ENCODE assay signal across 24 cellular contexts in genomic region chr1:93007941-93008577, GRCh38. TPM values are rescaled to one million over a fixed set of nuclear protein-coding genes. Genes with fewer than 3 reads are reported as not detected.
DNase-seq lines count a peak whose midpoint lies in the region; ATAC-seq, FAIRE-seq and TF ChIP-seq lines count a peak whose summit lies in the region.
"Had no signal": no experiment of that assay in that cellular context is flagged by ENCODE, and none has a peak within 500 bp of the region (broad histone marks: within the 10 kb centered on the region; RNA-seq: fewer than 3 reads in every experiment).

No MANE protein-coding gene starts in this region.

- H3K9ac ChIP-seq in KMS-11 (no peak overlapping the region), K562 (ENCODE audit: insufficient read depth in 1 of 2, low read depth in 2 of 2, low read length in 2 of 2) (peak overlapping the region in 1 of 2 experiments; percentile 2; a peak in 1 of 4 replicates)

- H3K4me1 ChIP-seq in KMS-11 (ENCODE audit: low read depth, poor library complexity, severe bottlenecking), result peaks cover 60% of the 10 kb centered on the region
- no peaks in the 10 kb centered on the region for H3K4me1 ChIP-seq in K562 (replicated peaks in 1 of 2; ENCODE audit: control insufficient read depth in 2 of 2, insufficient read depth in 2 of 2, low read length in 2 of 2)
- H3K4me1 ChIP-seq: body of pancreas, colonic mucosa, left ventricle myocardium inferior, pancreas, right lobe of liver, upper lobe of left lung had no signal

- no peak for TF ChIP-seq CTCF in KMS-11 (conservative IDR thresholded peaks at IDR 0.05; ENCODE audit: low read depth, low read length)
- no peak for TF ChIP-seq CTCF in K562 (IDR thresholded peaks at IDR 0.05 in 2 of 3, conservative IDR thresholded peaks at IDR 0.05 in 1 of 3; ENCODE audit: insufficient read depth in 2 of 3, low read depth in 1 of 3, low read length in 3 of 3)

- DNase-seq in AG20443 (ENCODE audit: low spot score) (peak; percentile 18), K562 (ENCODE audit: extremely low read depth in 1 of 4, low spot score in 3 of 4) (no peak), iris pigment epithelial cell (ENCODE audit: low read depth) (peak; percentile 79)
- no peak for DNase-seq in activated naive CD4-positive, alpha-beta T cell treated with Interleukin-2 at 50 U/mL for 16 hours
- no peak for DNase-seq in activated CD8-positive, alpha-beta memory T cell treated with anti-CD3 and anti-CD28 coated beads for 24 hours
- DNase-seq: activated CD4-positive, alpha-beta T cell treated with anti-CD3 and anti-CD28 coated beads for 48 hours; body of pancreas; C1 segment of cervical spinal cord; colonic mucosa; heart right ventricle; left ventricle myocardium inferior; midbrain; NCI-H187 treated with DMSO at 0.1 percent for 48 hours; pancreas; right lobe of liver; SHP77 treated with DMSO at 0.1 percent for 48 hours; SW 1271; upper lobe of left lung had no signal

- no peak for TF ChIP-seq RAD21 in K562 (CRISPR knock-in tag; conservative IDR thresholded peaks at IDR 0.05 in 1 of 2, IDR thresholded peaks at IDR 0.05 in 1 of 2)

- no peaks in the 10 kb centered on the region; the same call in 1 of the 2 replicates for H3K9me3 ChIP-seq in K562 (replicated peaks; ENCODE audit: control insufficient read depth, insufficient read depth, low read depth, low read length)
- H3K9me3 ChIP-seq: body of pancreas, colonic mucosa, heart right ventricle, left ventricle myocardium inferior, pancreas, right lobe of liver, upper lobe of left lung had no signal

- no peak for TF ChIP-seq EP300 in K562 (IDR thresholded peaks at IDR 0.05; ENCODE audit: low read length)

- no peaks in the 10 kb centered on the region for H3K27me3 ChIP-seq in KMS-11 (ENCODE audit: insufficient read depth, low read depth)
- H3K27me3 ChIP-seq in K562 (ENCODE audit: control insufficient read depth in 2 of 2, insufficient read depth in 2 of 2, low read length in 2 of 2), result no peaks in the 10 kb centered on the region
- H3K27me3 ChIP-seq: body of pancreas, colonic mucosa, pancreas, right lobe of liver, upper lobe of left lung had no signal

- in situ Hi-C loops in K562 (cut with MboI), result no loop called here

- H3K4me2 ChIP-seq in KMS-11 (no peak overlapping the region), K562 (ENCODE audit: insufficient read depth, low read length) (no peak overlapping the region)

- H4K20me1 ChIP-seq in KMS-11 (ENCODE audit: insufficient read depth) (no peaks in the 10 kb centered on the region), K562 (replicated peaks; ENCODE audit: control insufficient read depth, insufficient read depth, low read length) (no peaks in the 10 kb centered on the region)

- POLR2A ChIA-PET in K562 (lab: Yijun Ruan, JAX), result no interaction called here

- 8% methylated on average over 6 of the region's 6 CpGs for WGBS in K562 (ENCODE audit: insufficient coverage, low coverage, missing lambda C conversion rate)

- CTCF ChIA-PET in K562 (lab: Yijun Ruan, JAX; ENCODE audit: low intra/inter-chr PET ratio), result no interaction called here

- H3K9me1 ChIP-seq in K562 (ENCODE audit: control insufficient read depth, insufficient read depth, low read length), result no peaks in the 10 kb centered on the region

- H3K4me3 ChIP-seq in KMS-11 (IDR thresholded peaks at IDR 0.05; ENCODE audit: insufficient read depth, low read depth, low read length) (no peak overlapping the region), K562 (no peak overlapping the region)
- H3K4me3 ChIP-seq: body of pancreas, colonic mucosa, heart right ventricle, left ventricle myocardium inferior, pancreas, right lobe of liver, upper lobe of left lung had no signal

- FAIRE-seq in K562 (lab: Jason Lieb, UNC), result peak; percentile 51
- FAIRE-seq: D721Med, GM18507, pancreas had no signal

- H2AFZ ChIP-seq in KMS-11 (ENCODE audit: low read depth) (0 out of 2 replicates have a peak overlapping the region, but pooled peaks have one; percentile 14), K562 (ENCODE audit: low read depth, low read length) (peak overlapping the region; percentile 3; the same call in 1 of the 2 replicates)

- no peak overlapping the region for H3K27ac ChIP-seq in KMS-11
- H3K27ac ChIP-seq in K562 (ENCODE audit: extremely low read depth, low read depth, low read length), result no peak overlapping the region
- H3K27ac ChIP-seq: body of pancreas, colonic mucosa, heart right ventricle, left ventricle myocardium inferior, pancreas, right lobe of liver, upper lobe of left lung had no signal

- ATAC-seq in K562 (no peak; the same call in 2 of the 3 replicates), GM21526 (IDR thresholded peaks at IDR 0.05; ENCODE audit: low FRiP score, unreplicated experiment) (no peak)
- ATAC-seq in activated CD4-positive, CD25-positive, alpha-beta regulatory T cell treated with anti-CD3 and anti-CD28 coated beads, Interleukin-2, amount 50 U/mL, for 24 hours, result no peak
- ATAC-seq: body of pancreas; heart right ventricle; natural killer cell treated with Interleukin-12 subunit alpha and Interleukin-12 subunit beta and Interleukin-15 and Interleukin-18, amount 100 ng/mL, for 72 hours; pancreas; right lobe of liver had no signal

- BruUV-seq in K562 (replicated peaks; lab: Mats Ljungman, UMichigan), result no TSS peak

- intact Hi-C loops in K562 (cut with micrococcal nuclease), result no loop called here

- TF ChIP-seq POLR2A in K562 (conservative IDR thresholded peaks at IDR 0.05), result no peak

- H3K36me3 ChIP-seq in KMS-11 (ENCODE audit: insufficient read depth) (no peaks in the 10 kb centered on the region), K562 (ENCODE audit: control insufficient read depth, insufficient read depth, low read length) (no peaks in the 10 kb centered on the region)
- H3K36me3 ChIP-seq: colonic mucosa, heart right ventricle, left ventricle myocardium inferior, pancreas, right lobe of liver, upper lobe of left lung had no signal

- H3K79me2 ChIP-seq in KMS-11 (ENCODE audit: insufficient read depth, low read depth) (no peaks in the 10 kb centered on the region), K562 (ENCODE audit: control insufficient read depth, insufficient read depth, low read length) (no peaks in the 10 kb centered on the region)

TF ChIP-seq in K562, 482 proteins besides CTCF, POLR2A, EP300 and RAD21 (continues in another document):
- TF ChIP-seq NFYB (IDR thresholded peaks at IDR 0.05; ENCODE audit: extremely low read depth, insufficient read length) (peak; percentile 4), ZNF696 (CRISPR knock-in tag; conservative IDR thresholded peaks at IDR 0.05) (no peak)

RNA-seq across cellular contexts. Expression of gene DIPK1A, which starts 46.8 kb away (rescaled TPM):
- total RNA-seq in K562 (2011; cell fraction: chromatin; rRNA removed; ENCODE audit: low replicate concordance), result 2.0 and 4.2 TPM in 2 replicates
- total RNA-seq in K562 (2011; cell fraction: nucleolus; rRNA removed), result 1.5 and 1.7 TPM in 2 replicates
- 3.3 and 4.8 TPM in 2 replicates for total RNA-seq in K562 (2011; cell fraction: nucleoplasm; rRNA removed)
- total RNA-seq in K562 (2014; rRNA removed), result 0.54 and 0.69 TPM in 2 replicates
- total RNA-seq in K562 (2014; rRNA removed; fragmentation: Illumina TruSeq; extraction: Trizol), result 1.3 and 1.9 TPM in 2 replicates
- 1.1 and 1.2 TPM in 2 replicates for total RNA-seq in K562 (2015; rRNA removed; fragmentation: Illumina TruSeq; extraction: Trizol)
- total RNA-seq in K562 (2021), result 1.3 TPM in 2 replicates
- polyA plus RNA-seq in K562 (2011; rRNA removed), result 1.4 and 2.0 TPM in 2 replicates
- polyA plus RNA-seq in K562 (2011; cell fraction: cytosol; rRNA removed), result 0.19 and 0.84 TPM in 2 replicates
- polyA plus RNA-seq in K562 (2011; cell fraction: nucleus; rRNA removed), result 0.51 TPM in 2 replicates
- 2.6 and 3.5 TPM in 2 replicates for polyA plus RNA-seq in K562 (2012)
- 1.5 TPM in 2 replicates for polyA plus RNA-seq in K562 (2014; fragmentation: Illumina TruSeq; extraction: Trizol)
- polyA plus RNA-seq in K562 (2014; fragmentation: Nextera tagmentation; extraction: Ambion mirVana), result 1 to 10 TPM; 2.4 to 2.5 TPM
- 0.65 and 0.91 TPM in 2 replicates for polyA plus RNA-seq in K562 (2014; rRNA removed)
- 2.1 and 2.7 TPM in 2 replicates for polyA minus RNA-seq in K562 (2011; rRNA and poly(A)+ RNA removed)
- 0.73 and 0.76 TPM in 2 replicates for polyA minus RNA-seq in K562 (2011; cell fraction: cytosol; rRNA and poly(A)+ RNA removed)
- polyA minus RNA-seq in K562 (2011; cell fraction: nucleus; rRNA and poly(A)+ RNA removed), result 0.56 and 0.67 TPM in 2 replicates

Comparison
In these comparisons a context has a peak if more than half of its experiments do, and no peak if none do; other contexts are left out.
1. DNase-seq: peak in AG20443 (single experiment) and iris pigment epithelial cell (single experiment); none in K562 (0 of 4), activated naive CD4-positive, alpha-beta T cell treated with Interleukin-2 at 50 U/mL for 16 hours (single experiment) and activated CD8-positive, alpha-beta memory T cell treated with anti-CD3 and anti-CD28 coated beads for 24 hours (single experiment).